In the genomic region with DNA sequence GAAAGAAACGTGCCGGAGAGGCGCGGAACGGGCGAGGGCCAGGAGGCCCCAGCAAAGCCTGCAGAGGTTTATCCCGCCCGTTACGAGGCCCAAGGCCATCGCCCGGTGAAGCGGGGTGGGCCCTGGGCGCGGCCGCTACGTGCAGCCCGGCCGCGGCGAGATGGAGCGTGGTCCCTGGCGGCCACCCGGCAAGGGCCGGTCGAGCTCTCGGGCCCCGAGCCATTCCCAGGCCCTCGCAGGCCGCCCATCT, we compare ENCODE assay signal across 8 cellular contexts.
DNase-seq lines count a peak whose midpoint lies in the region; ATAC-seq and TF ChIP-seq lines count a peak whose summit lies in the region.

No MANE protein-coding gene starts in this region.

- peaks cover 21 to 36% of the 10 kb centered on the region in 2 donors for H3K4me1 ChIP-seq in mucosa of rectum (ENCODE audit: control insufficient read depth in 2 of 2, insufficient read depth in 2 of 2, low read length in 2 of 2)

- H3K36me3 ChIP-seq in mucosa of rectum (ENCODE audit: control insufficient read depth in 2 of 2, insufficient read depth in 2 of 2, low read length in 2 of 2), result peaks cover 0 to 3% of the 10 kb centered on the region in 2 donors

- H3K9ac ChIP-seq in mucosa of rectum (ENCODE audit: low read depth in 1 of 2, low read length in 2 of 2), result peak overlapping the region; percentile 58 to 95

- no peak for ATAC-seq in GM21786 (IDR thresholded peaks at IDR 0.05; ENCODE audit: unreplicated experiment)

- peak overlapping the region; percentile 92 to 98 for H3K27ac ChIP-seq in mucosa of rectum (ENCODE audit: low read depth in 2 of 2, low read length in 2 of 2)

- H3K4me3 ChIP-seq in cardiac fibroblast (replicated peaks in 1 of 2; ENCODE audit: low read depth in 2 of 2, low read length in 2 of 2), result peak overlapping the region; percentile 75 to 91
- peak overlapping the region; percentile 93 to 96 for H3K4me3 ChIP-seq in mucosa of rectum (ENCODE audit: low read length in 2 of 2)

- no peaks in the 10 kb centered on the region for H3K27me3 ChIP-seq in mucosa of rectum (ENCODE audit: control insufficient read depth in 2 of 2, insufficient read depth in 2 of 2, low read length in 2 of 2)

- no peak for TF ChIP-seq CTCF in cardiac fibroblast (IDR thresholded peaks at IDR 0.05; ENCODE audit: low read depth, low read length)

- DNase-seq in stimulated activated CD4-positive, alpha-beta T cell treated with anti-CD3 and anti-CD28 coated beads, Interleukin-4, amount 100 ng/mL, for 24 hours, result peak; percentile 16
- DNase-seq in stimulated activated CD4-positive, alpha-beta T cell treated with anti-CD3 and anti-CD28 coated beads, Interleukin-1b, Interleukin-23, amount 100 ng/mL, for 48 hours, result no peak
- DNase-seq in cardiac fibroblast (ENCODE audit: low read depth in 2 of 2) (no peak), cerebellar nuclear complex (lab: John Stamatoyannopoulos, UW) (no peak), nucleus accumbens (lab: John Stamatoyannopoulos, UW) (no peak), ecto neural progenitor cell (ENCODE audit: low spot score) (no peak)

- H3K9me3 ChIP-seq in mucosa of rectum (ENCODE audit: control insufficient read depth in 2 of 2, low read length in 2 of 2), result no peaks in the 10 kb centered on the region
